ENCODE assay signal across 21 cellular contexts in genomic region chr16:10966129-10966528, GRCh38. TPM values are rescaled to one million over a fixed set of nuclear protein-coding genes. Genes with fewer than 3 reads are reported as not detected.
DNase-seq lines count a peak whose midpoint lies in the region; ATAC-seq lines count a peak whose summit lies in the region.
"Had no signal": no experiment of that assay in that cellular context is flagged by ENCODE, and none has a peak within 500 bp of the region (broad histone marks: within the 10 kb centered on the region; RNA-seq: fewer than 3 reads in every experiment).

No MANE protein-coding gene starts in this region.

- peaks cover 39% of the 10 kb centered on the region for H3K36me3 Mint-ChIP-seq in activated T-cell treated with anti-CD3 and anti-CD28 coated beads, Interleukin-2, amount 50 U/mL, for 4 hours (ENCODE audit: insufficient read depth)
- peaks cover 53% of the 10 kb centered on the region for H3K36me3 Mint-ChIP-seq in activated CD8-positive, alpha-beta T cell treated with anti-CD3 and anti-CD28 coated beads, Interleukin-2, amount 10 ng/mL, durations not matched to agents 7 days and 5 days (ENCODE audit: low read depth)
- H3K36me3 Mint-ChIP-seq in naive thymus-derived CD4-positive, alpha-beta T cell, result peaks cover 0 to 42% (median 6%) of the 10 kb centered on the region in 5 donors

- no peak overlapping the region for H3K27ac ChIP-seq in naive thymus-derived CD4-positive, alpha-beta T cell (ENCODE audit: low read depth, low read length)
- H3K27ac ChIP-seq: brain microvascular endothelial cell, gastrocnemius medialis, left lung had no signal

- peaks cover 5 to 51% (median 6%) of the 10 kb centered on the region in 3 experiments for H3K36me3 ChIP-seq in naive thymus-derived CD4-positive, alpha-beta T cell (ENCODE audit: control insufficient read depth in 2 of 3, insufficient read depth in 3 of 3, low read length in 3 of 3)

- ATAC-seq in activated T-cell treated with anti-CD3 and anti-CD28 coated beads, Interleukin-2, amount 50 U/mL, for 4 hours, result no peak
- ATAC-seq in activated CD8-positive, alpha-beta T cell treated with anti-CD3 and anti-CD28 coated beads, Interleukin-2, amount 10 ng/mL, durations not matched to agents 7 days and 5 days, result no peak
- no peak for ATAC-seq in naive thymus-derived CD4-positive, alpha-beta T cell
- ATAC-seq in left cardiac atrium (no peak), Right ventricle myocardium inferior (no peak)
- ATAC-seq: gastrocnemius medialis, left lung, mucosa of descending colon, right cardiac atrium had no signal

- peaks cover 11 to 18% of the 10 kb centered on the region in 2 donors for H3K4me1 ChIP-seq in naive thymus-derived CD4-positive, alpha-beta T cell (ENCODE audit: control insufficient read depth in 2 of 2, insufficient read depth in 2 of 2, low read length in 2 of 2)

- no peak overlapping the region for H3K4me3 ChIP-seq in naive thymus-derived CD4-positive, alpha-beta T cell (ENCODE audit: low read length)
- H3K4me3 ChIP-seq: gastrocnemius medialis, left lung, mucosa of descending colon had no signal

- POLR2A ChIA-PET in activated CD8-positive, alpha-beta T cell treated with anti-CD3 and anti-CD28 coated beads, Interleukin-2, amount 10 ng/mL, durations not matched to agents 7 days and 5 days (lab: Charles Lee), result interaction anchor here (0.6 to 7.3 kb wide), 5 partner anchors 28 to 290 kb away, joined by 3 to 79 read pairs (median 7); partner anchors contain the start of gene SOCS1
- POLR2A ChIA-PET in naive thymus-derived CD4-positive, alpha-beta T cell (lab: Charles Lee), result no interaction called here

- H3K9me3 ChIP-seq in naive thymus-derived CD4-positive, alpha-beta T cell (ENCODE audit: control insufficient read depth in 2 of 3, low read length in 3 of 3), result no peaks in the 10 kb centered on the region
- H3K9me3 ChIP-seq: gastrocnemius medialis, left lung, mucosa of descending colon had no signal

- H3K4me3 Mint-ChIP-seq in activated T-cell treated with anti-CD3 and anti-CD28 coated beads, Interleukin-2, amount 50 U/mL, for 4 hours, result peak overlapping the region; percentile 30
- H3K4me3 Mint-ChIP-seq in activated CD8-positive, alpha-beta T cell treated with anti-CD3 and anti-CD28 coated beads, Interleukin-2, amount 10 ng/mL, durations not matched to agents 7 days and 5 days, result no peak overlapping the region
- H3K4me3 Mint-ChIP-seq in naive thymus-derived CD4-positive, alpha-beta T cell, result peak overlapping the region in 2 of 10 donors; percentile 4 to 26
- H3K4me3 Mint-ChIP-seq: CD8-positive, alpha-beta memory T cell; dendritic cell treated with granulocyte-macrophage colony-stimulating factor and Interleukin-4, amounts not matched to agents 40 ng/mL and 50 ng/mL, for 4 days had no signal

- no peaks in the 10 kb centered on the region for H3K27me3 Mint-ChIP-seq in activated T-cell treated with anti-CD3 and anti-CD28 coated beads, Interleukin-2, amount 50 U/mL, for 4 hours (ENCODE audit: low read depth)
- no peaks in the 10 kb centered on the region for H3K27me3 Mint-ChIP-seq in activated CD8-positive, alpha-beta T cell treated with anti-CD3 and anti-CD28 coated beads, Interleukin-2, amount 10 ng/mL, durations not matched to agents 7 days and 5 days (ENCODE audit: low read depth)
- no peaks in the 10 kb centered on the region for H3K27me3 Mint-ChIP-seq in naive thymus-derived CD4-positive, alpha-beta T cell
- H3K27me3 Mint-ChIP-seq: CD8-positive, alpha-beta memory T cell; dendritic cell treated with granulocyte-macrophage colony-stimulating factor and Interleukin-4, amounts not matched to agents 40 ng/mL and 50 ng/mL, for 4 days had no signal

- no peaks in the 10 kb centered on the region for H3K27me3 ChIP-seq in naive thymus-derived CD4-positive, alpha-beta T cell (ENCODE audit: control insufficient read depth in 2 of 2, insufficient read depth in 2 of 2, low read length in 2 of 2)
- H3K27me3 ChIP-seq: brain microvascular endothelial cell, gastrocnemius medialis, left lung had no signal

- intact Hi-C loops in naive thymus-derived CD4-positive, alpha-beta T cell (cut with micrococcal nuclease), result no loop called here
- intact Hi-C loops in left cardiac atrium (cut with DNase I) (loop anchor here (5.0 to 10.0 kb wide), 3 partner anchors 139 to 391 kb away; no protein-coding TSS in a partner anchor), Right ventricle myocardium inferior (cut with DNase I) (loop anchor here (10.0 kb wide), 2 partner anchors 749 to 829 kb away; partner anchors contain the start of gene ZC3H7A)

- H3K4me1 Mint-ChIP-seq in activated T-cell treated with anti-CD3 and anti-CD28 coated beads, Interleukin-2, amount 50 U/mL, for 4 hours (ENCODE audit: low read depth), result peaks cover 44% of the 10 kb centered on the region
- H3K4me1 Mint-ChIP-seq in activated CD8-positive, alpha-beta T cell treated with anti-CD3 and anti-CD28 coated beads, Interleukin-2, amount 10 ng/mL, durations not matched to agents 7 days and 5 days (ENCODE audit: low read depth), result peaks cover 79% of the 10 kb centered on the region
- H3K4me1 Mint-ChIP-seq in naive thymus-derived CD4-positive, alpha-beta T cell, result peaks cover 14 to 71% (median 28%) of the 10 kb centered on the region in 7 donors

- no peak for DNase-seq in activated T-cell treated with anti-CD3 and anti-CD28 coated beads, Interleukin-2, amount 50 U/mL, for 4 hours
- no peak for DNase-seq in activated T-cell treated with anti-CD3 and anti-CD28 coated beads for 4 hours
- peak; percentile 13 for DNase-seq in KG1 (lab: John Stamatoyannopoulos, UW)
- no peak for DNase-seq in activated CD8-positive, alpha-beta T cell treated with anti-CD3 and anti-CD28 coated beads, Interleukin-2, amount 10 ng/mL, durations not matched to agents 7 days and 5 days
- no peak for DNase-seq in naive thymus-derived CD4-positive, alpha-beta T cell
- no peak for DNase-seq in left cardiac atrium
- DNase-seq in Right ventricle myocardium inferior (ENCODE audit: missing footprints), result no peak
- DNase-seq in NCI-H1092 treated with DMSO at 0.1 percent for 48 hours (lab: John Stamatoyannopoulos, UW), result no peak
- DNase-seq: ACHN; brain microvascular endothelial cell; CD8-positive, alpha-beta memory T cell; gastrocnemius medialis; left lung; mucosa of descending colon; MV-4-11; NCI-H2029 treated with DMSO at 0.1 percent for 48 hours; NCI-H510A treated with DMSO at 0.1 percent for 48 hours; right cardiac atrium; SIG-M5; T-helper 9 cell had no signal

- CTCF ChIA-PET in activated CD8-positive, alpha-beta T cell treated with anti-CD3 and anti-CD28 coated beads, Interleukin-2, amount 10 ng/mL, durations not matched to agents 7 days and 5 days (lab: Charles Lee), result interaction anchor here (1.0 to 11.8 kb wide), 8 partner anchors 9 to 509 kb away, joined by 3 to 210 read pairs (median 25); partner anchors contain the start of gene SOCS1
- CTCF ChIA-PET in naive thymus-derived CD4-positive, alpha-beta T cell (lab: Charles Lee), result interaction anchor here (1.3 kb wide), 1 partner anchor 289 kb away, joined by 3 read pairs; no protein-coding TSS in a partner anchor

- H3K9me3 Mint-ChIP-seq in activated T-cell treated with anti-CD3 and anti-CD28 coated beads, Interleukin-2, amount 50 U/mL, for 4 hours, result no peaks in the 10 kb centered on the region
- no peaks in the 10 kb centered on the region for H3K9me3 Mint-ChIP-seq in activated CD8-positive, alpha-beta T cell treated with anti-CD3 and anti-CD28 coated beads, Interleukin-2, amount 10 ng/mL, durations not matched to agents 7 days and 5 days (ENCODE audit: insufficient read depth)
- H3K9me3 Mint-ChIP-seq in naive thymus-derived CD4-positive, alpha-beta T cell, result no peaks in the 10 kb centered on the region
- H3K9me3 Mint-ChIP-seq: CD8-positive, alpha-beta memory T cell; dendritic cell treated with granulocyte-macrophage colony-stimulating factor and Interleukin-4, amounts not matched to agents 40 ng/mL and 50 ng/mL, for 4 days had no signal

- H3K27ac Mint-ChIP-seq in activated CD8-positive, alpha-beta T cell treated with anti-CD3 and anti-CD28 coated beads, Interleukin-2, amount 10 ng/mL, durations not matched to agents 7 days and 5 days, result peak overlapping the region; percentile 7
- peak overlapping the region in 6 of 9 donors; percentile 12 to 91 (median 43) for H3K27ac Mint-ChIP-seq in naive thymus-derived CD4-positive, alpha-beta T cell

RNA-seq across cellular contexts. Expression of gene CLEC16A, which starts 21.8 kb away (rescaled TPM):
- 10 to 100 TPM; 25.2 to 26.4 (median 26.3) TPM for total RNA-seq in activated T-cell treated with anti-CD3 and anti-CD28 coated beads, Interleukin-2, amount 50 U/mL, for 4 hours
- total RNA-seq in activated CD8-positive, alpha-beta T cell treated with anti-CD3 and anti-CD28 coated beads, Interleukin-2, amount 10 ng/mL, durations not matched to agents 7 days and 5 days, result 10 to 100 TPM; 32.8 to 38.5 TPM
- total RNA-seq in naive thymus-derived CD4-positive, alpha-beta T cell, result 10 to 100 TPM; 28.2 to 38.2 (median 34.0) TPM
- polyA plus RNA-seq in naive thymus-derived CD4-positive, alpha-beta T cell, result 10 to 100 TPM; 14.7 to 25.6 TPM
- total RNA-seq in left cardiac atrium (10 to 100 TPM; 25.5 to 30.2 TPM), Right ventricle myocardium inferior (23.0 TPM)

RNA-seq across cellular contexts. Expression of gene DEXI, which starts 23.9 kb away (rescaled TPM):
- 10 to 100 TPM; 27.0 to 30.2 (median 29.5) TPM for total RNA-seq in activated T-cell treated with anti-CD3 and anti-CD28 coated beads, Interleukin-2, amount 50 U/mL, for 4 hours
- total RNA-seq in activated CD8-positive, alpha-beta T cell treated with anti-CD3 and anti-CD28 coated beads, Interleukin-2, amount 10 ng/mL, durations not matched to agents 7 days and 5 days, result 10 to 100 TPM; 31.9 TPM
- 10 to 100 TPM; 13.2 to 39.8 (median 30.2) TPM for total RNA-seq in naive thymus-derived CD4-positive, alpha-beta T cell
- 10 to 100 TPM; 51.0 to 83.5 TPM for polyA plus RNA-seq in naive thymus-derived CD4-positive, alpha-beta T cell
- 10 to 100 TPM; 68.5 to 84.9 TPM for total RNA-seq in left cardiac atrium
- total RNA-seq in Right ventricle myocardium inferior, result 121 TPM

Comparison
In these comparisons a context has a peak if more than half of its experiments do, and no peak if none do; other contexts are left out.
1. intact Hi-C loops: an anchor here in left cardiac atrium (5.0 to 10.0 kb wide) and Right ventricle myocardium inferior (10.0 kb wide); none called in naive thymus-derived CD4-positive, alpha-beta T cell.